Comparison of ENCODE assay signal across 21 cellular contexts in the genomic region with DNA sequence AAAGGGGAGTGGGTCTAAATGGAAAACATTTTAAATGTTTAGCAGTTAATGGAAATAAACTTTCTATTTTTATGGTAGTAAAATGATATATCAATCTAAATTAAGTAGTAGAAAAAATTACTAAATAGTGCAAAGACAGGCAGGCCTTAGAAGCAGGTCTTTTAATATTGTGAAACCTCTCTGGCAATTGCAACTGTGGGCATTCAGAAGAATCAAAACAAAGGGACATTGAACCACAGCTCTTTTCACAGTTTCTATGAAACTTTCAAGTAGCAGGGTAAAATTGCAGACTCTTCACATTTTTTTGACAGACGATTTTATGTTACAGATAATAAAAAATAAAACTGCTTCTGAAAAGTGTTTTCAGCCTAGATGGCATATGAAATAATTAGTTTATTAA.
DNase-seq lines count a peak whose midpoint lies in the region; ATAC-seq and TF ChIP-seq lines count a peak whose summit lies in the region.
"Had no signal": no experiment of that assay in that cellular context is flagged by ENCODE, and none has a peak within 500 bp of the region (broad histone marks: within the 10 kb centered on the region; RNA-seq: fewer than 3 reads in every experiment).

No MANE protein-coding gene starts in this region.

- H3K27me3 ChIP-seq in ACC112 (ENCODE audit: insufficient read depth, low read length) (no peaks in the 10 kb centered on the region), HCT116 (ENCODE audit: insufficient read depth, low read length) (no peaks in the 10 kb centered on the region), heart right ventricle (no peaks in the 10 kb centered on the region)

- no peak overlapping the region for H3K9ac ChIP-seq in HCT116 (ENCODE audit: low read length)

- no peaks in the 10 kb centered on the region for H3K4me1 Mint-ChIP-seq in CD14-positive monocyte

- CTCF ChIA-PET in HCT116 (lab: Charles Lee) = no interaction called here

- H3K79me2 ChIP-seq in ACC112 (ENCODE audit: control insufficient read depth, insufficient read depth, low read length, unreplicated experiment) (no peaks in the 10 kb centered on the region), HCT116 (ENCODE audit: insufficient read depth, low read length) (no peaks in the 10 kb centered on the region)

- H3K9me3 Mint-ChIP-seq in CD14-positive monocyte = peaks cover 3 to 11% (median 6%) of the 10 kb centered on the region in 7 donors

- TF ChIP-seq CTCF in HCT116 (IDR thresholded peaks at IDR 0.05 in 2 of 3, conservative IDR thresholded peaks at IDR 0.05 in 1 of 3; ENCODE audit: borderline replicate concordance in 1 of 3, insufficient read depth in 1 of 3, low read depth in 2 of 3, low read length in 2 of 3) = no peak
- TF ChIP-seq CTCF in CD14-positive monocyte (IDR thresholded peaks at IDR 0.05) = no peak
- TF ChIP-seq CTCF in heart right ventricle (IDR thresholded peaks at IDR 0.05) = no peak

- H3K4me3 ChIP-seq in ACC112 (ENCODE audit: low read depth, low read length) (no peak overlapping the region), HCT116 (replicated peaks in 1 of 2; ENCODE audit: low read depth in 1 of 2, low read length in 2 of 2) (no peak overlapping the region), heart right ventricle (no peak overlapping the region)
- H3K4me3 ChIP-seq: HAP-1, K562 had no signal

- H3K27ac ChIP-seq in ACC112 (ENCODE audit: low read depth, low read length) (peak overlapping the region; percentile 96), HCT116 (ENCODE audit: low read depth, low read length) (no peak overlapping the region), heart right ventricle (no peak overlapping the region)
- H3K27ac ChIP-seq: C4-2B had no signal

- POLR2A ChIA-PET in HCT116 (lab: Charles Lee) = no interaction called here

- H3K27ac Mint-ChIP-seq in CD14-positive monocyte = no peak overlapping the region

- no peak for TF ChIP-seq RAD21 in HCT116 (IDR thresholded peaks at IDR 0.05; ENCODE audit: low read depth)

- H3K4me1 ChIP-seq in ACC112 (ENCODE audit: control insufficient read depth, insufficient read depth, low read length, unreplicated experiment) (peaks cover 52% of the 10 kb centered on the region), HCT116 (ENCODE audit: control insufficient read depth in 1 of 2, insufficient read depth in 2 of 2, low read length in 2 of 2) (peaks cover 6 to 17% of the 10 kb centered on the region in 2 experiments; a peak in 3 of 4 replicates), heart right ventricle (no peaks in the 10 kb centered on the region)
- H3K4me1 ChIP-seq: HAP-1 had no signal

- H3K36me3 ChIP-seq in ACC112 (ENCODE audit: insufficient read depth, low read length) (no peaks in the 10 kb centered on the region), HCT116 (ENCODE audit: control insufficient read depth in 1 of 2, insufficient read depth in 2 of 2, low read length in 2 of 2) (no peaks in the 10 kb centered on the region), heart right ventricle (no peaks in the 10 kb centered on the region)
- H3K36me3 ChIP-seq: HAP-1 had no signal

- no peak overlapping the region for H3K4me3 Mint-ChIP-seq in CD14-positive monocyte

- H3K9me2 ChIP-seq in HCT116 (ENCODE audit: insufficient read depth) = no peaks in the 10 kb centered on the region

- no peaks in the 10 kb centered on the region for H3K36me3 Mint-ChIP-seq in CD14-positive monocyte

- ATAC-seq in HCT116 (no peak), heart right ventricle (no peak)
- ATAC-seq: K562 had no signal

- intact Hi-C loops in HCT116 (cut with micrococcal nuclease) = no loop called here
- intact Hi-C loops in CD14-positive monocyte (cut with micrococcal nuclease) = no loop called here
- intact Hi-C loops in heart right ventricle (cut with DNase I) = no loop called here

- 60 to 69% methylated on average over 1 of the region's 1 CpG for WGBS in heart right ventricle, 2 donors

- DNase-seq in HCT116 (ENCODE audit: low read depth, low spot score) (no peak), RPMI8226 (peak; percentile 12), medulla oblongata (ENCODE audit: extremely low spot score) (peak; percentile 46), GOT3 (lab: John Stamatoyannopoulos, UW) (no peak), CD14-positive monocyte (ENCODE audit: low spot score) (no peak), heart right ventricle (no peak), islet precursor cell (no peak)
- DNase-seq: COR-L47; DMS153; NCI-H1092; NCI-H146; NCI-H2081 treated with DMSO at 0.1 percent for 48 hours; NCI-H2227 treated with DMSO at 0.1 percent for 48 hours; NCI-H526; NK-92 treated with Interleukin-12 subunit alpha and Interleukin-12 subunit beta, amount 100 ng/mL, for 24 hours; SIG-M5; SW 1271 had no signal

- no peak overlapping the region for H2AFZ ChIP-seq in ACC112 (ENCODE audit: low read length, unreplicated experiment)
- H2AFZ ChIP-seq in HCT116 (ENCODE audit: low read depth, low read length, poor library complexity, severe bottlenecking) = peak overlapping the region; percentile 65

- TF ChIP-seq POLR2A in HCT116 (IDR thresholded peaks at IDR 0.05; ENCODE audit: borderline replicate concordance, extremely low read depth, insufficient read depth, insufficient read length) = no peak

- H4K20me1 ChIP-seq in HCT116 (ENCODE audit: insufficient read depth) = no peaks in the 10 kb centered on the region

- RAD21 ChIA-PET in HCT116 (lab: Charles Lee; ENCODE audit: low non-redundant PET in 1 of 2, low total read pairs in 2 of 2, uncharacterized antibody in 2 of 2, unreplicated experiment in 2 of 2) = no interaction called here

- BruUV-seq in HCT116 (replicated peaks; lab: Mats Ljungman, UMichigan) = no TSS peak

- H3K27me3 Mint-ChIP-seq in CD14-positive monocyte (ENCODE audit: low read depth in 3 of 3) = peaks cover 0 to 5% (median 2%) of the 10 kb centered on the region in 3 donors

- H3K9me3 ChIP-seq in HCT116 (ENCODE audit: control insufficient read depth in 1 of 2, insufficient read depth in 1 of 2, low read depth in 1 of 2, low read length in 2 of 2) = no peaks in the 10 kb centered on the region
- H3K9me3 ChIP-seq in heart right ventricle = peaks cover 0 to 9% (median 0%) of the 10 kb centered on the region in 11 donors
- H3K9me3 ChIP-seq: HAP-1 had no signal

- H3K4me2 ChIP-seq in HCT116 (ENCODE audit: low read length) = no peak overlapping the region

TF ChIP-seq in HCT116, 20 proteins besides CTCF, POLR2A, EP300 and RAD21:
- TF ChIP-seq YY1 (IDR thresholded peaks at IDR 0.05; ENCODE audit: extremely low read depth, insufficient replicate concordance, low read depth, low read length) (no peak), CBX3 (IDR thresholded peaks at IDR 0.05; ENCODE audit: low read depth) (no peak), EZH2 (IDR thresholded peaks at IDR 0.05) (no peak), TCF7L2 (IDR thresholded peaks at IDR 0.05; ENCODE audit: borderline replicate concordance, extremely low read depth, insufficient read depth, insufficient read length) (no peak), ZNF274 (IDR thresholded peaks at IDR 0.05; ENCODE audit: low read depth, low read length) (no peak), SRF (IDR thresholded peaks at IDR 0.05; ENCODE audit: low read depth) (no peak), ZFX (IDR thresholded peaks at IDR 0.05) (no peak), POLR2AphosphoS5 (IDR thresholded peaks at IDR 0.05; ENCODE audit: low read depth, low read length) (no peak), JUND (IDR thresholded peaks at IDR 0.05) (no peak), SIN3A (IDR thresholded peaks at IDR 0.05; ENCODE audit: low read depth) (no peak)
- TF ChIP-seq, protein P1, sequence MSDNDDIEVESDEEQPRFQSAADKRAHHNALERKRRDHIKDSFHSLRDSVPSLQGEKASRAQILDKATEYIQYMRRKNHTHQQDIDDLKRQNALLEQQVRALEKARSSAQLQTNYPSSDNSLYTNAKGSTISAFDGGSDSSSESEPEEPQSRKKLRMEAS (IDR thresholded peaks at IDR 0.05) = no peak
- TF ChIP-seq, protein P2, sequence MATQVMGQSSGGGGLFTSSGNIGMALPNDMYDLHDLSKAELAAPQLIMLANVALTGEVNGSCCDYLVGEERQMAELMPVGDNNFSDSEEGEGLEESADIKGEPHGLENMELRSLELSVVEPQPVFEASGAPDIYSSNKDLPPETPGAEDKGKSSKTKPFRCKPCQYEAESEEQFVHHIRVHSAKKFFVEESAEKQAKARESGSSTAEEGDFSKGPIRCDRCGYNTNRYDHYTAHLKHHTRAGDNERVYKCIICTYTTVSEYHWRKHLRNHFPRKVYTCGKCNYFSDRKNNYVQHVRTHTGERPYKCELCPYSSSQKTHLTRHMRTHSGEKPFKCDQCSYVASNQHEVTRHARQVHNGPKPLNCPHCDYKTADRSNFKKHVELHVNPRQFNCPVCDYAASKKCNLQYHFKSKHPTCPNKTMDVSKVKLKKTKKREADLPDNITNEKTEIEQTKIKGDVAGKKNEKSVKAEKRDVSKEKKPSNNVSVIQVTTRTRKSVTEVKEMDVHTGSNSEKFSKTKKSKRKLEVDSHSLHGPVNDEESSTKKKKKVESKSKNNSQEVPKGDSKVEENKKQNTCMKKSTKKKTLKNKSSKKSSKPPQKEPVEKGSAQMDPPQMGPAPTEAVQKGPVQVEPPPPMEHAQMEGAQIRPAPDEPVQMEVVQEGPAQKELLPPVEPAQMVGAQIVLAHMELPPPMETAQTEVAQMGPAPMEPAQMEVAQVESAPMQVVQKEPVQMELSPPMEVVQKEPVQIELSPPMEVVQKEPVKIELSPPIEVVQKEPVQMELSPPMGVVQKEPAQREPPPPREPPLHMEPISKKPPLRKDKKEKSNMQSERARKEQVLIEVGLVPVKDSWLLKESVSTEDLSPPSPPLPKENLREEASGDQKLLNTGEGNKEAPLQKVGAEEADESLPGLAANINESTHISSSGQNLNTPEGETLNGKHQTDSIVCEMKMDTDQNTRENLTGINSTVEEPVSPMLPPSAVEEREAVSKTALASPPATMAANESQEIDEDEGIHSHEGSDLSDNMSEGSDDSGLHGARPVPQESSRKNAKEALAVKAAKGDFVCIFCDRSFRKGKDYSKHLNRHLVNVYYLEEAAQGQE (IDR thresholded peaks at IDR 0.05; ENCODE audit: low read depth) = no peak

Comparison
In these comparisons a context has a peak if more than half of its experiments do, and no peak if none do; other contexts are left out.
1. DNase-seq: peak in RPMI8226 (single experiment) and medulla oblongata (single experiment); none in HCT116 (single experiment), GOT3 (single experiment), CD14-positive monocyte (single experiment), heart right ventricle (0 of 2) and islet precursor cell (single experiment).